In the genomic region with DNA sequence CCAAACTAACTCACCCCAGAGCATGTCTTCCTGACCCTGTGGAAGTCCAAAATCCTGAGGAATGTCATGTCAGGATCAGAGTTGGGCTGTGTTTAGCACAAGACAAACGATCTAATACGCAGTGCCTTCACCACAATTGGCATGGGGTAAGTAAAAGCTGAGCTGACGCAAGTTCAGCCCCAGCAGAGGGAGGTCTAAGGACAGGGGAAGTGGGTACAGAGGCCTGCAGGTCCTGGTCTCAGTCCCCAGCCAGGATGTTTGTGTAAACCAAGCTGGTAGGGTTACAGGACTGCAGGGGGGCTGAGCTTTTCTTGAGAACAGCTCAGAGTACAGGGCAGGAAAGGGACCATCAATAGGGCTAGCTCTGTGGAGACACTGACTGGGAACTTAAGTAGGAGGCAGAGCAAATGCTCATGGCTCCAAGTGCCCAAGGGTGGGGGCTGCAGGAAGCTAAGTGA, we compare ENCODE assay signal across 1 cellular context.
TF ChIP-seq lines count a peak whose summit lies in the region.

No MANE protein-coding gene starts in this region.

TF ChIP-seq in endothelial cell of umbilical vein, 7 proteins besides CTCF, POLR2A, EP300 and RAD21:
- no peak for TF ChIP-seq EZH2 (IDR thresholded peaks at IDR 0.05; ENCODE audit: borderline replicate concordance, low read depth, low read length, severe bottlenecking)
